In the genomic region with DNA sequence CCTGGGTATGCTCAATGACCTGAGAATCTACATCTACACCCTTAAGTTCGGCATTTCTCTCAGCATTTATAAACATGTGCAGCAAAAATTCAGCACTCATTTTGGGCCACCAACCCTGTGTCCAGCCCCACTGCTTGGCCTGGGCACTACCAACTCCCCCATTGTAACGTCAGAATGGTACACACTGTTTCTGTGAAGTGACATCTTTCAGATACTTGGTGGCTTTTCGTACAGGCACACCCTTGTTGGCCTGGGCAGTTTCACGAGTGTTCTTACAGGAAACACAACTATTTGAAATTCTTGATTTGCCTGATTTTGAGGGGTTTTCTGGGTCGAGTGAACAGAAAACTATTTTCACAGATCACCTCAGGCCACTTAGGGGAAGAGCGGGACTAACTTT, we compare ENCODE assay signal across 1 cellular context.
A peak's percentile ranks its signal among the peaks of the same experiment; 100 is the strongest.
TF ChIP-seq lines count a peak whose summit lies in the region.

No MANE protein-coding gene starts in this region.

TF ChIP-seq in K562, 482 proteins besides CTCF, POLR2A, EP300 and RAD21:
- TF ChIP-seq, protein P1, sequence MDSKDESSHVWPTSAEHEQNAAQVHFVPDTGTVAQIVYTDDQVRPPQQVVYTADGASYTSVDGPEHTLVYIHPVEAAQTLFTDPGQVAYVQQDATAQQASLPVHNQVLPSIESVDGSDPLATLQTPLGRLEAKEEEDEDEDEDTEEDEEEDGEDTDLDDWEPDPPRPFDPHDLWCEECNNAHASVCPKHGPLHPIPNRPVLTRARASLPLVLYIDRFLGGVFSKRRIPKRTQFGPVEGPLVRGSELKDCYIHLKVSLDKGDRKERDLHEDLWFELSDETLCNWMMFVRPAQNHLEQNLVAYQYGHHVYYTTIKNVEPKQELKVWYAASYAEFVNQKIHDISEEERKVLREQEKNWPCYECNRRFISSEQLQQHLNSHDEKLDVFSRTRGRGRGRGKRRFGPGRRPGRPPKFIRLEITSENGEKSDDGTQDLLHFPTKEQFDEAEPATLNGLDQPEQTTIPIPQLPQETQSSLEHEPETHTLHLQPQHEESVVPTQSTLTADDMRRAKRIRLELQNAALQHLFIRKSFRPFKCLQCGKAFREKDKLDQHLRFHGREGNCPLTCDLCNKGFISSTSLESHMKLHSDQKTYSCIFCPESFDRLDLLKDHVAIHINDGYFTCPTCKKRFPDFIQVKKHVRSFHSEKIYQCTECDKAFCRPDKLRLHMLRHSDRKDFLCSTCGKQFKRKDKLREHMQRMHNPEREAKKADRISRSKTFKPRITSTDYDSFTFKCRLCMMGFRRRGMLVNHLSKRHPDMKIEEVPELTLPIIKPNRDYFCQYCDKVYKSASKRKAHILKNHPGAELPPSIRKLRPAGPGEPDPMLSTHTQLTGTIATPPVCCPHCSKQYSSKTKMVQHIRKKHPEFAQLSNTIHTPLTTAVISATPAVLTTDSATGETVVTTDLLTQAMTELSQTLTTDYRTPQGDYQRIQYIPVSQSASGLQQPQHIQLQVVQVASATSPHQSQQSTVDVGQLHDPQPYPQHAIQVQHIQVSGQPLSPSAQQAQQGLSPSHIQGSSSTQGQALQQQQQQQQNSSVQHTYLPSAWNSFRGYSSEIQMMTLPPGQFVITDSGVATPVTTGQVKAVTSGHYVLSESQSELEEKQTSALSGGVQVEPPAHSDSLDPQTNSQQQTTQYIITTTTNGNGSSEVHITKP (IDR thresholded peaks at IDR 0.05; ENCODE audit: partially characterized antibody), result peak; percentile 60
- no peak for TF ChIP-seq SAFB2 (IDR thresholded peaks at IDR 0.05; ENCODE audit: borderline replicate concordance, low read depth, low read length, severe bottlenecking)
